30 cellular contexts compared by ENCODE assay signal in the genomic region with DNA sequence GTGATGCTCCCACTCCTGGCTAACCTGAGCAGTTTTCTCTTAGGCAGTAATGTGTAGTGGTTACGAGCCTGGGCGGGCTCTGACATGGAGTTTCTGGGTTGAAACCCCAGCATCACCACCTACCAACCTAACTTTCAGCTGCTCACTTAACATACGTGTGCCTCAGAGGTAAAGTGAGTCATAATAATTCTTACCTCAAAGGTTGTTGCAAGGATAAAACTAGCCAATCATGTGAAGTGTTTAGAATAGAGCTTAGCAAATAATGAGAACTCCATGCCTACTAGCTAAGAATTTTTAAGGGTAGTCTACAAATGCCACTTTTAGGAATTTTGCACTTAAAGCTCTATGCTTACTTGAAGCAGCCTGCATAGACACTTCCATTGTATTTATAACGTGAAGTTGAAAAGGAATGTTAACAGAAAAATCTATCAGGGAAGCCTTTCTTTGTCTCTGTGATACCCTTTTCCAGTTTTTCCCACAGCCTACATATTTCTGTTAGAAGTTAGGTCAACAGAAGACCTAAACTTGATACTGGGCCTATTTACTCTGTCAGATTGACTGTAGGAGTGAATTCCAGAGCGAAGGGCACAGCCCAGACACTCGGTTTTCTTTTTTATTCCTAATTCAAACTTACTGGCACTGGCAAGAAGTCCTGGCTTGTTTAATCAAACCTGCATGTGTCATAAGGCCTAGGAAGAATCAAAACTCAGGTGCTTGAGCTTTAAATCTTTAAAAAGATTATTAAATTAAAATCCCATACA.
"Had no signal": no experiment of that assay in that cellular context is flagged by ENCODE, and none has a peak within 500 bp of the region (broad histone marks: within the 10 kb centered on the region; RNA-seq: fewer than 3 reads in every experiment).

No MANE protein-coding gene starts in this region.

- H3K4me1 Mint-ChIP-seq: activated CD4-positive, alpha-beta memory T cell treated with anti-CD3 and anti-CD28 coated beads, Interleukin-2, amount 10 ng/mL, durations not matched to agents 7 days and 5 days; activated CD4-positive, alpha-beta T cell treated with anti-CD3 and anti-CD28 coated beads for 36 hours; activated CD4-positive, alpha-beta T cell treated with anti-CD3 and anti-CD28 coated beads, Interleukin-2, amount 10 ng/mL, durations not matched to agents 24 days and 14 days; activated naive CD4-positive, alpha-beta T cell treated with anti-CD3 and anti-CD28 coated beads, Interleukin-2, amount 10 ng/mL, durations not matched to agents 7 days and 5 days; activated naive CD8-positive, alpha-beta T cell treated with anti-CD3 and anti-CD28 coated beads, Interleukin-2, amount 10 ng/mL, durations not matched to agents 7 days and 5 days; central memory CD8-positive, alpha-beta T cell had no signal

- H3K27me3 Mint-ChIP-seq: activated CD4-positive, alpha-beta memory T cell treated with anti-CD3 and anti-CD28 coated beads, Interleukin-2, amount 10 ng/mL, durations not matched to agents 7 days and 5 days; activated CD4-positive, alpha-beta T cell treated with anti-CD3 and anti-CD28 coated beads, Interleukin-2, amount 10 ng/mL, durations not matched to agents 24 days and 14 days; activated naive CD4-positive, alpha-beta T cell treated with anti-CD3 and anti-CD28 coated beads, Interleukin-2, amount 10 ng/mL, durations not matched to agents 7 days and 5 days; brain; central memory CD8-positive, alpha-beta T cell; dendritic cell treated with granulocyte-macrophage colony-stimulating factor and Interleukin-4, amounts not matched to agents 40 ng/mL and 50 ng/mL, for 4 days had no signal

- H3K27me3 ChIP-seq: ascending aorta, breast epithelium, dorsolateral prefrontal cortex, foreskin keratinocyte, gastrocnemius medialis had no signal

- H3K4me1 ChIP-seq: ascending aorta, breast epithelium, esophagus muscularis mucosa, foreskin keratinocyte, gastrocnemius medialis had no signal

- H3K36me3 Mint-ChIP-seq: activated naive CD4-positive, alpha-beta T cell treated with anti-CD3 and anti-CD28 coated beads, Interleukin-2, amount 10 ng/mL, durations not matched to agents 7 days and 5 days; activated naive CD4-positive, alpha-beta T cell treated with anti-CD3 and anti-CD28 coated beads, Interleukin-2, amount 50 U/mL, for 72 hours; activated naive CD8-positive, alpha-beta T cell treated with anti-CD3 and anti-CD28 coated beads, Interleukin-2, amount 10 ng/mL, durations not matched to agents 7 days and 5 days; brain had no signal

- H3K27ac ChIP-seq: ascending aorta, breast epithelium, coronary artery, dorsolateral prefrontal cortex, esophagus muscularis mucosa, foreskin keratinocyte, gastrocnemius medialis had no signal

- H3K4me3 ChIP-seq: ascending aorta, breast epithelium, coronary artery, dorsolateral prefrontal cortex, esophagus muscularis mucosa, gastrocnemius medialis had no signal

- ATAC-seq: activated CD4-positive, alpha-beta T cell treated with anti-CD3 and anti-CD28 coated beads for 36 hours; activated naive CD4-positive, alpha-beta T cell treated with anti-CD3 and anti-CD28 coated beads, Interleukin-2, amount 50 U/mL, for 72 hours; activated T-cell treated with anti-CD3 and anti-CD28 coated beads, Interleukin-2, amount 50 U/mL, for 72 hours; foreskin keratinocyte; gastrocnemius medialis had no signal

- H3K9me3 ChIP-seq: ascending aorta, breast epithelium, esophagus muscularis mucosa, gastrocnemius medialis had no signal

- H3K4me3 Mint-ChIP-seq: activated CD4-positive, alpha-beta memory T cell treated with anti-CD3 and anti-CD28 coated beads, Interleukin-2, amount 10 ng/mL, durations not matched to agents 7 days and 5 days; activated CD4-positive, alpha-beta T cell treated with anti-CD3 and anti-CD28 coated beads for 36 hours; activated CD4-positive, alpha-beta T cell treated with anti-CD3 and anti-CD28 coated beads, Interleukin-2, amount 10 ng/mL, durations not matched to agents 24 days and 14 days; activated naive CD4-positive, alpha-beta T cell treated with anti-CD3 and anti-CD28 coated beads, Interleukin-2, amount 10 ng/mL, durations not matched to agents 7 days and 5 days; activated naive CD8-positive, alpha-beta T cell treated with anti-CD3 and anti-CD28 coated beads, Interleukin-2, amount 10 ng/mL, durations not matched to agents 7 days and 5 days; activated T-cell treated with anti-CD3 and anti-CD28 coated beads, Interleukin-2, amount 50 U/mL, for 24 hours; activated T-cell treated with anti-CD3 and anti-CD28 coated beads, Interleukin-2, amount 50 U/mL, for 72 hours; brain; central memory CD8-positive, alpha-beta T cell; dendritic cell treated with granulocyte-macrophage colony-stimulating factor and Interleukin-4, amounts not matched to agents 40 ng/mL and 50 ng/mL, for 4 days; endodermal cell had no signal

- H3K36me3 ChIP-seq: ascending aorta, breast epithelium, esophagus muscularis mucosa, gastrocnemius medialis had no signal

- H3K27ac Mint-ChIP-seq: activated CD4-positive, alpha-beta memory T cell treated with anti-CD3 and anti-CD28 coated beads, Interleukin-2, amount 10 ng/mL, durations not matched to agents 7 days and 5 days; activated CD4-positive, alpha-beta T cell treated with anti-CD3 and anti-CD28 coated beads for 36 hours; activated CD4-positive, alpha-beta T cell treated with anti-CD3 and anti-CD28 coated beads, Interleukin-2, amount 10 ng/mL, durations not matched to agents 24 days and 14 days; activated naive CD4-positive, alpha-beta T cell treated with anti-CD3 and anti-CD28 coated beads, Interleukin-2, amount 10 ng/mL, durations not matched to agents 7 days and 5 days; activated naive CD4-positive, alpha-beta T cell treated with anti-CD3 and anti-CD28 coated beads, Interleukin-2, amount 50 U/mL, for 72 hours; activated naive CD8-positive, alpha-beta T cell treated with anti-CD3 and anti-CD28 coated beads, Interleukin-2, amount 10 ng/mL, durations not matched to agents 7 days and 5 days; activated T-cell treated with anti-CD3 and anti-CD28 coated beads, Interleukin-2, amount 50 U/mL, for 24 hours; activated T-cell treated with anti-CD3 and anti-CD28 coated beads, Interleukin-2, amount 50 U/mL, for 72 hours; brain; dendritic cell treated with granulocyte-macrophage colony-stimulating factor and Interleukin-4, amounts not matched to agents 40 ng/mL and 50 ng/mL, for 4 days; endodermal cell had no signal

- H3K9me3 Mint-ChIP-seq: activated CD4-positive, alpha-beta memory T cell treated with anti-CD3 and anti-CD28 coated beads, Interleukin-2, amount 10 ng/mL, durations not matched to agents 7 days and 5 days; activated CD4-positive, alpha-beta T cell treated with anti-CD3 and anti-CD28 coated beads, Interleukin-2, amount 10 ng/mL, durations not matched to agents 24 days and 14 days; activated naive CD4-positive, alpha-beta T cell treated with anti-CD3 and anti-CD28 coated beads, Interleukin-2, amount 10 ng/mL, durations not matched to agents 7 days and 5 days; activated T-cell treated with anti-CD3 and anti-CD28 coated beads, Interleukin-2, amount 50 U/mL, for 24 hours; dendritic cell treated with granulocyte-macrophage colony-stimulating factor and Interleukin-4, amounts not matched to agents 40 ng/mL and 50 ng/mL, for 4 days had no signal

- DNase-seq: activated CD4-positive, alpha-beta memory T cell treated with anti-CD3 and anti-CD28 coated beads, Interleukin-2, amount 10 ng/mL, durations not matched to agents 7 days and 5 days; activated CD4-positive, alpha-beta T cell treated with anti-CD3 and anti-CD28 coated beads for 36 hours; activated CD4-positive, alpha-beta T cell treated with anti-CD3 and anti-CD28 coated beads, Interleukin-2, amount 10 ng/mL, durations not matched to agents 24 days and 14 days; activated CD4-positive, alpha-beta T cell treated with anti-CD3 and anti-CD28 coated beads, Interleukin-2, amount 50 U/mL, for 4 hours; activated CD4-positive, CD25-positive, alpha-beta regulatory T cell; activated CD4-positive, CD25-positive, alpha-beta regulatory T cell treated with anti-CD3 and anti-CD28 coated beads, Interleukin-2, amount 50 U/mL, for 72 hours; activated CD8-positive, alpha-beta memory T cell treated with anti-CD3 and anti-CD28 coated beads, Interleukin-2, amount 50 U/mL, for 48 hours; activated gamma-delta T cell; activated naive CD4-positive, alpha-beta T cell; activated naive CD4-positive, alpha-beta T cell treated with anti-CD3 and anti-CD28 coated beads, Interleukin-2, amount 10 ng/mL, durations not matched to agents 7 days and 5 days; activated naive CD8-positive, alpha-beta T cell treated with anti-CD3 and anti-CD28 coated beads, Interleukin-2, amount 10 ng/mL, durations not matched to agents 7 days and 5 days; activated T-cell treated with anti-CD3 and anti-CD28 coated beads for 4 hours; activated T-cell treated with anti-CD3 and anti-CD28 coated beads, Interleukin-2, amount 50 U/mL, for 24 hours; activated T-cell treated with anti-CD3 and anti-CD28 coated beads, Interleukin-2, amount 50 U/mL, for 72 hours; dorsolateral prefrontal cortex; effector memory CD4-positive, alpha-beta T cell; endodermal cell; erythroblast; foreskin keratinocyte; gastrocnemius medialis; glutamatergic neuron; T-helper 2 cell had no signal
